8 cellular contexts compared by ENCODE assay signal in the genomic region with DNA sequence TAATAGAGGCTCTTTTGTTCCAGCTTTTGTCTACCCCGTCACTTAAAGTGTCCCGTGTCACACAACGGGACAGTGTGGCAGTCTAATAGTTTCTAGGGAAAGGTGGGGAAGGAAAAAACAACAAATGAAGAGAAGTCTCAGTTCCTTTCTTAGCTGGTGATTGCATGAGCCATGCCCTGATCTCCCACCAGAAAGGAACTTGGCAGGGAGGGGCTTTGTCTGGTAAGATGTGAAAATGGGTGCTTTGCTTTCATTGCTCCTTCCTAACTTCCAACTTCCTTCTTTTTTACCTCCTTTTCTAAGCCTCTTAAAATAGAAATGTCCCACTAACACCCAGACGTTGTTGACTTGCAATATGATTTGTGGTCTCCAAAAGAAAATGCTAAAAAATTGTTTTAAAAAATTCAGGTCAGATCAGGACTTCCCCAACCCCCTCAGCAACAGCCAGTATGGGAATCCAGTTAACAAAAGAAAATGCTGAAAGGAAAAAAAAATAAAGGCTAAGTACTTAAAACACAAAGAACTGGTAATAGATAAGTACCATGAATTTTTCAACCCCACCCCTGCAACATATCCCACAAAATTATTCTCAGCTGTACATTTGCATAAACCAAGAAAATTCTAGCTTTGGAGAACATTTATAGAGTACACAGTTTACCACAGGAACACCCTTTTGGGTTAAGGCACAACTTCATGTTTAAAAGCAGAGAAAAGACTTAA.
DNase-seq lines count a peak whose midpoint lies in the region; ATAC-seq, FAIRE-seq and TF ChIP-seq lines count a peak whose summit lies in the region.
"Had no signal": no experiment of that assay in that cellular context is flagged by ENCODE, and none has a peak within 500 bp of the region (broad histone marks: within the 10 kb centered on the region; RNA-seq: fewer than 3 reads in every experiment).

No MANE protein-coding gene starts in this region.

- DNase-seq in HL-60 (ENCODE audit: low read depth in 1 of 2, low spot score in 1 of 2) (peak; percentile 40 to 58), OCI-M1 (lab: John Stamatoyannopoulos, UW) (peak; percentile 43), small intestine (no peak), amygdala (lab: John Stamatoyannopoulos, UW) (no peak), NCI-H1417 treated with DMSO at 0.1 percent for 48 hours (lab: John Stamatoyannopoulos, UW) (no peak)
- no peak for DNase-seq in effector memory CD4-positive, alpha-beta T cell

- H3K27me3 ChIP-seq in HL-60 (ENCODE audit: insufficient read depth, poor library complexity, severe bottlenecking) (no peaks in the 10 kb centered on the region), small intestine (ENCODE audit: control insufficient read depth in 2 of 2, insufficient read depth in 2 of 2, low read length in 2 of 2) (no peaks in the 10 kb centered on the region)
- H3K27me3 ChIP-seq in effector memory CD4-positive, alpha-beta T cell (replicated peaks; ENCODE audit: control insufficient read depth, insufficient read depth, low read length, poor library complexity, severe bottlenecking), result no peaks in the 10 kb centered on the region

- no peak for FAIRE-seq in small intestine (lab: Jason Lieb, UNC)

- no peaks in the 10 kb centered on the region for H3K9me3 ChIP-seq in effector memory CD4-positive, alpha-beta T cell (ENCODE audit: control insufficient read depth, low read length)
- H3K9me3 ChIP-seq in small intestine (ENCODE audit: control insufficient read depth, low read depth), result no peaks in the 10 kb centered on the region

- 75 to 87% (median 77%) methylated on average over 4 of the region's 4 CpGs for WGBS in small intestine, 3 donors

- peaks cover 8% of the 10 kb centered on the region for H3K4me1 ChIP-seq in effector memory CD4-positive, alpha-beta T cell (ENCODE audit: control insufficient read depth, insufficient read depth, low read length, poor library complexity, severe bottlenecking)
- no peaks in the 10 kb centered on the region for H3K4me1 ChIP-seq in small intestine (ENCODE audit: control insufficient read depth in 2 of 2, insufficient read depth in 1 of 2, low read depth in 1 of 2, low read length in 1 of 2)

- no peaks in the 10 kb centered on the region for H3K36me3 ChIP-seq in effector memory CD4-positive, alpha-beta T cell (ENCODE audit: control insufficient read depth, insufficient read depth, low read length)
- H3K36me3 ChIP-seq in small intestine (ENCODE audit: control insufficient read depth in 2 of 2, insufficient read depth in 2 of 2, low read length in 2 of 2), result no peaks in the 10 kb centered on the region

- no peak overlapping the region for H3K4me3 ChIP-seq in HL-60 (replicated peaks; ENCODE audit: insufficient read depth, low read length)
- no peak overlapping the region for H3K4me3 ChIP-seq in effector memory CD4-positive, alpha-beta T cell (ENCODE audit: insufficient read depth, low read depth, low read length, poor library complexity, severe bottlenecking)
- no peak overlapping the region for H3K4me3 ChIP-seq in small intestine (ENCODE audit: low read depth in 1 of 2, low read length in 2 of 2)

- H3K27ac ChIP-seq in HL-60 (replicated peaks) (peak overlapping the region; percentile 69), small intestine (ENCODE audit: low read depth in 1 of 2, low read length in 1 of 2) (peak overlapping the region; percentile 30 to 75)
- H3K27ac ChIP-seq in effector memory CD4-positive, alpha-beta T cell (ENCODE audit: insufficient read depth, low read length, poor library complexity, severe bottlenecking), result peak overlapping the region; percentile 69

- ATAC-seq in HG03457 (IDR thresholded peaks at IDR 0.05; ENCODE audit: unreplicated experiment), result no peak
- ATAC-seq: HCT116 had no signal

- TF ChIP-seq CTCF in HL-60 (IDR thresholded peaks at IDR 0.05; ENCODE audit: insufficient read depth, low read length), result no peak

Comparison
In these comparisons a context has a peak if more than half of its experiments do, and no peak if none do; other contexts are left out.
1. DNase-seq: peak in HL-60 (2 of 2) and OCI-M1 (single experiment); none in effector memory CD4-positive, alpha-beta T cell (0 of 3), small intestine (single experiment), amygdala (0 of 56) and NCI-H1417 treated with DMSO at 0.1 percent for 48 hours (single experiment).
2. Peak in every context shown above with its lines, with median percentiles within 50 percentile points of each other: H3K27ac ChIP-seq.